Comparison of ENCODE assay signal across 13 cellular contexts in genomic region chr17:37087683-37088082, GRCh38.
DNase-seq lines count a peak whose midpoint lies in the region; ATAC-seq, FAIRE-seq and TF ChIP-seq lines count a peak whose summit lies in the region.
"Had no signal": no experiment of that assay in that cellular context is flagged by ENCODE, and none has a peak within 500 bp of the region (broad histone marks: within the 10 kb centered on the region; RNA-seq: fewer than 3 reads in every experiment).

No MANE protein-coding gene starts in this region.

- H3K9me3 ChIP-seq in T-helper 17 cell (ENCODE audit: control insufficient read depth, low read length, poor library complexity, severe bottlenecking) (no peaks in the 10 kb centered on the region), trophoblast cell (ENCODE audit: insufficient read depth, low read depth, low read length) (no peaks in the 10 kb centered on the region)

- H3K27me3 ChIP-seq in trophoblast cell (ENCODE audit: insufficient read depth, low read length) = no peaks in the 10 kb centered on the region

- H3K36me3 ChIP-seq in trophoblast cell (ENCODE audit: control insufficient read depth in 1 of 2, insufficient read depth in 2 of 2, low read length in 2 of 2) = peaks cover 26 to 32% of the 10 kb centered on the region in 2 experiments

- no peaks in the 10 kb centered on the region for H3K27me3 Mint-ChIP-seq in activated naive CD4-positive, alpha-beta T cell treated with anti-CD3 and anti-CD28 coated beads, Interleukin-2, amount 50 U/mL, for 24 hours
- H3K27me3 Mint-ChIP-seq in T-helper 17 cell (no peaks in the 10 kb centered on the region), mesothelial cell of epicardium (ENCODE audit: low read depth) (no peaks in the 10 kb centered on the region)

- H4K91ac ChIP-seq in trophoblast cell (ENCODE audit: low read depth, low read length) = no peak overlapping the region

- H3K9ac ChIP-seq in trophoblast cell (ENCODE audit: low read length) = no peak overlapping the region

- no peak overlapping the region for H2BK12ac ChIP-seq in trophoblast cell (ENCODE audit: low read length)

- TF ChIP-seq CTCF in mesothelial cell of epicardium (IDR thresholded peaks at IDR 0.05; ENCODE audit: unreplicated experiment) = no peak

- H3K14ac ChIP-seq in trophoblast cell (ENCODE audit: low read length) = no peak overlapping the region

- DNase-seq in activated naive CD4-positive, alpha-beta T cell (lab: John Stamatoyannopoulos, UW) = no peak
- DNase-seq in T-helper 17 cell (no peak), mesothelial cell of epicardium (ENCODE audit: low spot score in 2 of 2, unreplicated experiment in 2 of 2) (no peak), trophoblast cell (no peak), NCI-H446 treated with DMSO at 0.1 percent for 48 hours (lab: John Stamatoyannopoulos, UW) (no peak), RCC 7860 (ENCODE audit: low spot score) (no peak)
- DNase-seq: HFFc6, SHP77 had no signal

- WGBS in trophoblast cell (ENCODE audit: extremely low coverage, insufficient coverage, insufficient read length) = no CpG with 5 or more reads among the region's 5 CpGs

- H3K36me3 Mint-ChIP-seq in activated naive CD4-positive, alpha-beta T cell treated with anti-CD3 and anti-CD28 coated beads, Interleukin-2, amount 50 U/mL, for 24 hours = peaks cover 16% of the 10 kb centered on the region
- H3K36me3 Mint-ChIP-seq in T-helper 17 cell (ENCODE audit: low read depth) (peaks cover 2% of the 10 kb centered on the region), mesothelial cell of epicardium (peaks cover 8% of the 10 kb centered on the region)

- no peak overlapping the region for H3K4ac ChIP-seq in trophoblast cell (ENCODE audit: low read depth, low read length)

- H3K79me2 ChIP-seq in trophoblast cell (ENCODE audit: control insufficient read depth, insufficient read depth, low read length, poor library complexity) = no peaks in the 10 kb centered on the region

- H3K79me1 ChIP-seq in trophoblast cell (ENCODE audit: low read length) = peaks cover 1% of the 10 kb centered on the region

- H3K4me2 ChIP-seq in trophoblast cell (ENCODE audit: low read length) = no peak overlapping the region

- no peak overlapping the region for H4K12ac ChIP-seq in trophoblast cell (ENCODE audit: low read depth, low read length)

- no peak overlapping the region for H3K27ac ChIP-seq in trophoblast cell (ENCODE audit: low read depth, low read length)
- H3K27ac ChIP-seq: SK-N-MC had no signal

- no peak overlapping the region for H3K23ac ChIP-seq in trophoblast cell (ENCODE audit: low read length)

- H2AFZ ChIP-seq in trophoblast cell (ENCODE audit: insufficient read depth, low read length, poor library complexity) = no peak overlapping the region

- no peak for FAIRE-seq in RCC 7860 (lab: Jason Lieb, UNC)
- FAIRE-seq: A204.1, HTR-8/SVneo had no signal

- H2AK5ac ChIP-seq in trophoblast cell (ENCODE audit: low read length) = no peak overlapping the region

- no peak overlapping the region for H2BK5ac ChIP-seq in trophoblast cell (ENCODE audit: low read depth, low read length, poor library complexity)

- no peak overlapping the region for H3K4me3 ChIP-seq in trophoblast cell (ENCODE audit: low read depth, low read length)
- H3K4me3 ChIP-seq: SK-N-MC had no signal

- no peak overlapping the region for H2BK120ac ChIP-seq in trophoblast cell (ENCODE audit: insufficient read depth, low read length, poor library complexity)

- peak overlapping the region; percentile 4 for H3K27ac Mint-ChIP-seq in activated naive CD4-positive, alpha-beta T cell treated with anti-CD3 and anti-CD28 coated beads, Interleukin-2, amount 50 U/mL, for 24 hours
- peak overlapping the region; percentile 99 for H3K27ac Mint-ChIP-seq in T-helper 17 cell
- H3K27ac Mint-ChIP-seq in mesothelial cell of epicardium = peak overlapping the region; percentile 15
- H3K27ac Mint-ChIP-seq: HFFc6 had no signal

- ATAC-seq in T-helper 17 cell (no peak), HG03139 (IDR thresholded peaks at IDR 0.05; ENCODE audit: unreplicated experiment) (no peak)

- peaks cover 0 to 3% of the 10 kb centered on the region in 2 experiments for H3K4me1 ChIP-seq in trophoblast cell (ENCODE audit: control insufficient read depth in 1 of 2, insufficient read depth in 2 of 2, low read length in 2 of 2)

- peaks cover 39% of the 10 kb centered on the region for H3K4me1 Mint-ChIP-seq in activated naive CD4-positive, alpha-beta T cell treated with anti-CD3 and anti-CD28 coated beads, Interleukin-2, amount 50 U/mL, for 24 hours
- peaks cover 35% of the 10 kb centered on the region for H3K4me1 Mint-ChIP-seq in T-helper 17 cell
- H3K4me1 Mint-ChIP-seq in mesothelial cell of epicardium = peaks cover 36% of the 10 kb centered on the region

- no peaks in the 10 kb centered on the region for H3K9me3 Mint-ChIP-seq in activated naive CD4-positive, alpha-beta T cell treated with anti-CD3 and anti-CD28 coated beads, Interleukin-2, amount 50 U/mL, for 24 hours
- no peaks in the 10 kb centered on the region for H3K9me3 Mint-ChIP-seq in mesothelial cell of epicardium
- H3K9me3 Mint-ChIP-seq: HFFc6 had no signal

- no peak overlapping the region for H4K8ac ChIP-seq in trophoblast cell (ENCODE audit: low read depth, low read length)

- H3K4me3 Mint-ChIP-seq in activated naive CD4-positive, alpha-beta T cell treated with anti-CD3 and anti-CD28 coated beads, Interleukin-2, amount 50 U/mL, for 24 hours = peak overlapping the region; percentile 16
- H3K4me3 Mint-ChIP-seq in T-helper 17 cell = no peak overlapping the region
- no peak overlapping the region for H3K4me3 Mint-ChIP-seq in mesothelial cell of epicardium
- H3K4me3 Mint-ChIP-seq: HFFc6 had no signal

- no peak overlapping the region for H3K18ac ChIP-seq in trophoblast cell (ENCODE audit: low read length)

Comparison
In these comparisons a context has a peak if more than half of its experiments do, and no peak if none do; other contexts are left out.
1. H3K27ac Mint-ChIP-seq: peak in every context shown above with its lines; median percentile 99 in T-helper 17 cell; 15 in mesothelial cell of epicardium; 4 in activated naive CD4-positive, alpha-beta T cell treated with anti-CD3 and anti-CD28 coated beads, Interleukin-2, amount 50 U/mL, for 24 hours.